8 cellular contexts compared by ENCODE assay signal in genomic region chr1:206685256-206685748, GRCh38. TPM values are rescaled to one million over a fixed set of nuclear protein-coding genes. Genes with fewer than 3 reads are reported as not detected.
DNase-seq lines count a peak whose midpoint lies in the region; ATAC-seq and TF ChIP-seq lines count a peak whose summit lies in the region.

No MANE protein-coding gene starts in this region.

- peak overlapping the region; percentile 96 for H3K27ac ChIP-seq in liver (ENCODE audit: low read depth in 1 of 2, low read length in 2 of 2)

- H3K4me1 ChIP-seq in liver (ENCODE audit: control insufficient read depth in 4 of 4, insufficient read depth in 4 of 4, low read length in 3 of 4), result peaks cover 20 to 70% (median 49%) of the 10 kb centered on the region in 4 donors

- TF ChIP-seq RAD21 in liver (IDR thresholded peaks at IDR 0.05), result no peak

- WGBS in liver, result under 1% methylated on average over 60 of the region's 60 CpGs

- H3K4me1 Mint-ChIP-seq in T-cell (peaks cover 42 to 49% (median 46%) of the 10 kb centered on the region in 3 donors), chondrocyte (ENCODE audit: low read depth) (peaks cover 46% of the 10 kb centered on the region)
- H3K4me1 Mint-ChIP-seq in stimulated activated effector memory CD8-positive, alpha-beta T cell treated with anti-CD3 and anti-CD28 coated beads, Interleukin-12 subunit alpha, Interleukin-12 subunit beta, amount 100 ng/mL, for 72 hours, result peaks cover 54% of the 10 kb centered on the region

- H3K9ac ChIP-seq in liver (ENCODE audit: low read depth in 1 of 2, low read length in 2 of 2), result peak overlapping the region; percentile 61 to 93

- POLR2A ChIA-PET in T-cell (lab: Charles Lee), result no interaction called here

- peak overlapping the region; percentile 88 to 89 for H3K27ac Mint-ChIP-seq in T-cell
- H3K27ac Mint-ChIP-seq in chondrocyte (ENCODE audit: unreplicated experiment), result peak overlapping the region; percentile 98
- peak overlapping the region; percentile 84 for H3K27ac Mint-ChIP-seq in stimulated activated effector memory CD8-positive, alpha-beta T cell treated with anti-CD3 and anti-CD28 coated beads, Interleukin-12 subunit alpha, Interleukin-12 subunit beta, amount 100 ng/mL, for 72 hours

- H3K4me3 ChIP-seq in GM12865 (ENCODE audit: low read depth, low read length) (peak overlapping the region; percentile 77), liver (ENCODE audit: low read depth in 1 of 3, low read length in 3 of 3) (peak overlapping the region; percentile 84 to 88 (median 87))

- TF ChIP-seq CTCF in GM12865 (IDR thresholded peaks at IDR 0.05; ENCODE audit: insufficient read depth, low read depth, low read length, missing control alignments), result no peak
- no peak for TF ChIP-seq CTCF in chondrocyte (IDR thresholded peaks at IDR 0.05)
- TF ChIP-seq CTCF in liver (IDR thresholded peaks at IDR 0.05; ENCODE audit: low read depth, low read length, missing input control), result no peak

- H3K27me3 ChIP-seq in liver (ENCODE audit: control insufficient read depth in 4 of 4, insufficient read depth in 4 of 4, low read length in 3 of 4), result no peaks in the 10 kb centered on the region

- H3K36me3 ChIP-seq in liver (ENCODE audit: control insufficient read depth in 4 of 4, insufficient read depth in 3 of 4, low read depth in 1 of 4, low read length in 3 of 4), result no peaks in the 10 kb centered on the region

- H3K4me3 Mint-ChIP-seq in T-cell, result peak overlapping the region; percentile 97 to 99 (median 99)
- peak overlapping the region; percentile 92 for H3K4me3 Mint-ChIP-seq in chondrocyte (ENCODE audit: unreplicated experiment)
- H3K4me3 Mint-ChIP-seq in stimulated activated effector memory CD8-positive, alpha-beta T cell treated with anti-CD3 and anti-CD28 coated beads, Interleukin-12 subunit alpha, Interleukin-12 subunit beta, amount 100 ng/mL, for 72 hours, result peak overlapping the region; percentile 88

- H3K27me3 Mint-ChIP-seq in T-cell (peaks cover 0 to 2% of the 10 kb centered on the region in 2 donors), chondrocyte (ENCODE audit: low read depth) (peaks cover 7% of the 10 kb centered on the region)

- CTCF ChIA-PET in T-cell (lab: Charles Lee), result no interaction called here

- ATAC-seq in HG02759 (IDR thresholded peaks at IDR 0.05; ENCODE audit: unreplicated experiment) (peak; percentile 39), T-cell (replicated peaks in 1 of 4) (peak; percentile 31 to 49 (median 40)), GM21360 (IDR thresholded peaks at IDR 0.05; ENCODE audit: unreplicated experiment) (no peak)
- ATAC-seq in stimulated activated effector memory CD8-positive, alpha-beta T cell treated with anti-CD3 and anti-CD28 coated beads, Interleukin-12 subunit alpha, Interleukin-12 subunit beta, amount 100 ng/mL, for 72 hours, result peak; percentile 59

- peak; percentile 36 for DNase-seq in GM12865 (ENCODE audit: low read depth)
- peak in 15 of 34 experiments; percentile 7 to 33 (median 18) for DNase-seq in T-cell
- DNase-seq in chondrocyte (ENCODE audit: low spot score), result no peak
- DNase-seq in stimulated activated effector memory CD8-positive, alpha-beta T cell treated with anti-CD3 and anti-CD28 coated beads, Interleukin-12 subunit alpha, Interleukin-12 subunit beta, amount 100 ng/mL, for 72 hours (ENCODE audit: low spot score in 2 of 2), result peak; percentile 27 to 75
- no peak for DNase-seq in NCI-H524 treated with DMSO at 0.1 percent for 48 hours (lab: John Stamatoyannopoulos, UW)

- H3K36me3 Mint-ChIP-seq in T-cell (no peaks in the 10 kb centered on the region), chondrocyte (ENCODE audit: low read depth) (no peaks in the 10 kb centered on the region)
- H3K36me3 Mint-ChIP-seq in stimulated activated effector memory CD8-positive, alpha-beta T cell treated with anti-CD3 and anti-CD28 coated beads, Interleukin-12 subunit alpha, Interleukin-12 subunit beta, amount 100 ng/mL, for 72 hours, result peaks cover 39% of the 10 kb centered on the region

- H3K9me3 ChIP-seq in liver (ENCODE audit: control insufficient read depth in 4 of 4, low read length in 3 of 4), result no peaks in the 10 kb centered on the region

- no peaks in the 10 kb centered on the region for H3K9me3 Mint-ChIP-seq in T-cell
- no peaks in the 10 kb centered on the region for H3K9me3 Mint-ChIP-seq in chondrocyte (ENCODE audit: low read depth)
- no peaks in the 10 kb centered on the region for H3K9me3 Mint-ChIP-seq in stimulated activated effector memory CD8-positive, alpha-beta T cell treated with anti-CD3 and anti-CD28 coated beads, Interleukin-12 subunit alpha, Interleukin-12 subunit beta, amount 100 ng/mL, for 72 hours

TF ChIP-seq in liver, 16 proteins besides CTCF, POLR2A, EP300 and RAD21:
- TF ChIP-seq NR2F2 (IDR thresholded peaks at IDR 0.05) (no peak), HNF4G (IDR thresholded peaks at IDR 0.05) (no peak), RXRA (IDR thresholded peaks at IDR 0.05) (no peak), SP1 (IDR thresholded peaks at IDR 0.05) (no peak), JUND (IDR thresholded peaks at IDR 0.05) (no peak), FOXA1 (IDR thresholded peaks at IDR 0.05) (no peak), HNF4A (conservative IDR thresholded peaks at IDR 0.05) (no peak)
- TF ChIP-seq, protein P1, sequence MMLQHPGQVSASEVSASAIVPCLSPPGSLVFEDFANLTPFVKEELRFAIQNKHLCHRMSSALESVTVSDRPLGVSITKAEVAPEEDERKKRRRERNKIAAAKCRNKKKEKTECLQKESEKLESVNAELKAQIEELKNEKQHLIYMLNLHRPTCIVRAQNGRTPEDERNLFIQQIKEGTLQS (IDR thresholded peaks at IDR 0.05), result no peak

RNA-seq across cellular contexts. Expression of gene MAPKAPK2, which starts 0.6 kb away (rescaled TPM):
- total RNA-seq in T-cell, result 100 to 1,000 TPM in 1 of 5 donors, 10 to 100 TPM in 4; 64.3 to 117 (median 78.4) TPM
- 66.6 to 88.0 TPM (median 87.9 TPM) in 3 replicates for total RNA-seq in chondrocyte
- 10 to 100 TPM in 1 of 2 donors, 1 to 10 TPM in 1; 9.1 to 20.3 TPM for total RNA-seq in liver
- 10 to 100 TPM in 1 of 2 donors, 1 to 10 TPM in 1; 7.5 to 24.5 TPM for polyA plus RNA-seq in liver

RNA-seq across cellular contexts. Expression of gene DYRK3, which starts 50.0 kb away (rescaled TPM):
- total RNA-seq in T-cell (1 to 10 TPM in 4 of 5 donors, under 1 TPM in 1; 0.73 to 2.0 (median 1.6) TPM), chondrocyte (4.8 to 6.6 TPM (median 5.7 TPM) in 3 replicates), liver (10 to 100 TPM in 1 of 2 donors, 1 to 10 TPM in 1; 7.8 to 41.8 TPM)
- polyA plus RNA-seq in liver, result 1 to 10 TPM; 1.5 to 2.1 TPM

Comparison
In these comparisons a context has a peak if more than half of its experiments do, and no peak if none do; other contexts are left out.
1. DNase-seq: peak in GM12865 (single experiment) and stimulated activated effector memory CD8-positive, alpha-beta T cell treated with anti-CD3 and anti-CD28 coated beads, Interleukin-12 subunit alpha, Interleukin-12 subunit beta, amount 100 ng/mL, for 72 hours (2 of 2); none in chondrocyte (single experiment) and NCI-H524 treated with DMSO at 0.1 percent for 48 hours (single experiment).
2. Peak in every context shown above with its lines, with median percentiles within 50 percentile points of each other: H3K27ac Mint-ChIP-seq and H3K4me3 Mint-ChIP-seq.